ENCODE assay signal across 10 cellular contexts in the genomic region with DNA sequence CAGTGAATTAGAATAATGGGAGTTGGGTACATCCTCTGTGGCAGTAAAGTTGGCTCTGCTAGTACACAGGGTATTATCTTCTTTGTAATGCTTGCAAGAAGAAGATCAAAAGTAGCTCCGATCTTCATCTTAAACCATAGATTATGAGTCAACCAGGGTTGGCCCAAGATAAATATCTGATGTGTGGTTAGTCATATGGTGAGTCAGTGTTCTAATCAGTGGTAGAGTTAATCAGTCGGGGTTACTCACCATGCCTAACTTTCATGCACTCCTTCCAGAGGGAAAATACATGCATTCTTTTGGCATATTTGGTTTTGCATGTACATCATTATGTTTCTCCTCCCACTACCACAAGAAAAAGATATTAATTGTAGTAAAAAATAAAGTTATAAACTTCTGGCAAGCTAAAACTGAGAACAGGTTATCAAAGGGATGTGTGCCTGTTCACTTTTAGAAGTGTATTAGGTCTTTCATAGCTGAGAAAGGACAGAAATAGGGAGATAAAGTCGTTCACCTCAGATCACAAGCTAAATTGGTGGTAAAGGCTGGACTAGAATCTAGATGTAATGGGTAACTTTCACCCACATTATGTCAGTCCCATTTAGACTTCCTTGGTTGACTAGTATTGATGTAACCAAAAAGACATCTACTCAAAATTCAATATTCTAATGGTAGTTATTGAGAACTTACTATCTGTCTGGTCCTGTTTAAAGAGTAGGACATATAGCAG.
A peak's percentile ranks its signal among the peaks of the same experiment; 100 is the strongest.
DNase-seq lines count a peak whose midpoint lies in the region; FAIRE-seq and TF ChIP-seq lines count a peak whose summit lies in the region.
"Had no signal": no experiment of that assay in that cellular context is flagged by ENCODE, and none has a peak within 500 bp of the region (broad histone marks: within the 10 kb centered on the region; RNA-seq: fewer than 3 reads in every experiment).

No MANE protein-coding gene starts in this region.

- peak; percentile 69 for DNase-seq in A673 (ENCODE audit: low spot score)
- DNase-seq in SW480 (ENCODE audit: low spot score) = peak; percentile 93
- peak; percentile 90 for DNase-seq in keratinocyte (ENCODE audit: low read depth, low spot score)
- DNase-seq in neural progenitor cell (ENCODE audit: low spot score) = no peak
- DNase-seq in CD8-positive, alpha-beta memory T cell = no peak
- no peak for DNase-seq in testis
- DNase-seq in NCI-H1694 (lab: John Stamatoyannopoulos, UW) = no peak

- H3K27ac ChIP-seq in A673 (ENCODE audit: low read depth, low read length, poor library complexity, severe bottlenecking) (no peak overlapping the region), HEK293 (ENCODE audit: extremely low read depth, low read depth, low read length) (no peak overlapping the region), keratinocyte (ENCODE audit: control insufficient read depth, insufficient read depth, low read length) (peak overlapping the region; percentile 89), neural progenitor cell (no peak overlapping the region), testis (no peak overlapping the region)
- H3K27ac ChIP-seq in CD8-positive, alpha-beta memory T cell (ENCODE audit: low read depth, low read length) = no peak overlapping the region
- H3K27ac ChIP-seq: KMS-11 had no signal

- CTCF ChIA-PET in A673 (lab: Charles Lee) (interaction anchor here (0.7 kb wide), 1 partner anchor 100 kb away, joined by 3 read pairs; no protein-coding TSS in a partner anchor), HEK293 (lab: Yijun Ruan, JAX) (interaction anchor here (0.6 kb wide), 2 partner anchors 216 to 225 kb away, joined by 3 read pairs; no protein-coding TSS in a partner anchor)
- CTCF ChIA-PET in CD8-positive, alpha-beta memory T cell (lab: Charles Lee) = no interaction called here

- H4K20me1 ChIP-seq in keratinocyte (ENCODE audit: control insufficient read depth, extremely low read depth, insufficient read depth, low read length) = no peaks in the 10 kb centered on the region
- H4K20me1 ChIP-seq in neural progenitor cell (ENCODE audit: low read depth) = no peaks in the 10 kb centered on the region

- dilution Hi-C loops in keratinocyte (cut with MboI; ENCODE audit: extremely low pct_ligation_motif_present, low sequenced_read_pairs) = no loop called here

- intact Hi-C loops in A673 (cut with micrococcal nuclease; ENCODE audit: unreplicated experiment) (loop anchor here (10.0 kb wide), 1 partner anchor 230 kb away; no protein-coding TSS in a partner anchor), testis (cut with DNase I; ENCODE audit: low total_unique reads) (no loop called here)

- no peaks in the 10 kb centered on the region for H3K9me3 Mint-ChIP-seq in neural progenitor cell
- peaks cover 0 to 6% (median 0%) of the 10 kb centered on the region in 5 donors for H3K9me3 Mint-ChIP-seq in CD8-positive, alpha-beta memory T cell
- H3K9me3 Mint-ChIP-seq: T-helper 1 cell treated with Interleukin-12 subunit alpha and Interleukin-12 subunit beta and Interleukin-4 antibody, amounts not matched to agents 30 μg/mL and 1 μg/mL, for 36 hours had no signal

- POLR2A ChIA-PET in A673 (lab: Charles Lee; ENCODE audit: low non-redundant PET) = no interaction called here
- POLR2A ChIA-PET in HEK293 (lab: Yijun Ruan, JAX) = interaction anchor here (1.0 kb wide), 1 partner anchor 684 kb away, joined by 3 read pairs; a partner anchor contains a TSS
- POLR2A ChIA-PET in CD8-positive, alpha-beta memory T cell (lab: Charles Lee) = no interaction called here

- no peaks in the 10 kb centered on the region for H3K9me1 ChIP-seq in keratinocyte (ENCODE audit: control insufficient read depth, extremely low read depth, insufficient read depth, low read length)

- H3K27me3 ChIP-seq in A673 (replicated peaks; ENCODE audit: insufficient read depth, low read depth, low read length, poor library complexity) (no peaks in the 10 kb centered on the region), keratinocyte (ENCODE audit: control insufficient read depth, extremely low read depth, insufficient read depth, low read length) (no peaks in the 10 kb centered on the region), neural progenitor cell (no peaks in the 10 kb centered on the region), testis (no peaks in the 10 kb centered on the region)
- H3K27me3 ChIP-seq in CD8-positive, alpha-beta memory T cell (ENCODE audit: insufficient read depth, low read length, poor library complexity, severe bottlenecking) = no peaks in the 10 kb centered on the region

- FAIRE-seq in keratinocyte (lab: Jason Lieb, UNC) = peak; percentile 93

- WGBS in testis, 2 donors = 72 to 79% methylated on average over 3 of the region's 3 CpGs

- no peaks in the 10 kb centered on the region for H3K36me3 Mint-ChIP-seq in neural progenitor cell
- no peaks in the 10 kb centered on the region for H3K36me3 Mint-ChIP-seq in CD8-positive, alpha-beta memory T cell

- no peak overlapping the region for H3K27ac Mint-ChIP-seq in neural progenitor cell
- H3K27ac Mint-ChIP-seq in CD8-positive, alpha-beta memory T cell = no peak overlapping the region
- H3K27ac Mint-ChIP-seq: T-helper 1 cell treated with Interleukin-12 subunit alpha and Interleukin-12 subunit beta and Interleukin-4 antibody, amounts not matched to agents 30 μg/mL and 1 μg/mL, for 36 hours had no signal

- H3K9me3 ChIP-seq in A673 (ENCODE audit: low read depth, low read length, poor library complexity, severe bottlenecking) (no peaks in the 10 kb centered on the region), HEK293 (ENCODE audit: control insufficient read depth, insufficient read depth, low read depth, low read length) (no peaks in the 10 kb centered on the region), keratinocyte (ENCODE audit: control insufficient read depth, low read depth, low read length) (no peaks in the 10 kb centered on the region), neural progenitor cell (ENCODE audit: low read depth) (no peaks in the 10 kb centered on the region), testis (no peaks in the 10 kb centered on the region)
- H3K9me3 ChIP-seq in CD8-positive, alpha-beta memory T cell (ENCODE audit: low read length) = no peaks in the 10 kb centered on the region

- no peaks in the 10 kb centered on the region for H3K79me2 ChIP-seq in keratinocyte (ENCODE audit: control insufficient read depth, insufficient read depth, low read length)
- H3K79me2 ChIP-seq in neural progenitor cell (ENCODE audit: low read depth) = no peaks in the 10 kb centered on the region

- peak overlapping the region; percentile 48 for H2AFZ ChIP-seq in keratinocyte (ENCODE audit: control insufficient read depth, low read length)
- no peak overlapping the region for H2AFZ ChIP-seq in neural progenitor cell (replicated peaks)

- no peak overlapping the region for H3K4me3 Mint-ChIP-seq in neural progenitor cell
- H3K4me3 Mint-ChIP-seq in CD8-positive, alpha-beta memory T cell = no peak overlapping the region
- H3K4me3 Mint-ChIP-seq: T-helper 1 cell treated with Interleukin-12 subunit alpha and Interleukin-12 subunit beta and Interleukin-4 antibody, amounts not matched to agents 30 μg/mL and 1 μg/mL, for 36 hours had no signal

- H3K9ac ChIP-seq in keratinocyte (ENCODE audit: control insufficient read depth, extremely low read depth, insufficient read depth, low read length) = peak overlapping the region; percentile 46
- H3K9ac ChIP-seq in neural progenitor cell = no peak overlapping the region
- H3K9ac ChIP-seq: KMS-11 had no signal

- TF ChIP-seq CTCF in A673 (conservative IDR thresholded peaks at IDR 0.05; ENCODE audit: low read depth, low read length) (no peak), HEK293 (tag by site-specific recombination; IDR thresholded peaks at IDR 0.05) (no peak), keratinocyte (optimal IDR thresholded peaks at IDR 0.05 in 1 of 3, IDR thresholded peaks at IDR 0.05 in 1 of 3, conservative IDR thresholded peaks at IDR 0.05 in 1 of 3; ENCODE audit: extremely low read depth in 1 of 3, insufficient read depth in 2 of 3, low read length in 3 of 3) (no peak), neural progenitor cell (IDR thresholded peaks at IDR 0.05) (no peak), testis (IDR thresholded peaks at IDR 0.05) (no peak)

- H3K36me3 ChIP-seq in A673 (ENCODE audit: insufficient read depth, low read length, poor library complexity, severe bottlenecking) (no peaks in the 10 kb centered on the region), HEK293 (ENCODE audit: control insufficient read depth in 2 of 2, insufficient read depth in 1 of 2, low read length in 2 of 2) (no peaks in the 10 kb centered on the region), keratinocyte (ENCODE audit: control insufficient read depth in 2 of 2, extremely low read depth in 1 of 2, insufficient read depth in 2 of 2, low read length in 2 of 2) (no peaks in the 10 kb centered on the region), neural progenitor cell (no peaks in the 10 kb centered on the region), testis (ENCODE audit: low read depth, missing control alignments) (no peaks in the 10 kb centered on the region)
- H3K36me3 ChIP-seq in CD8-positive, alpha-beta memory T cell (ENCODE audit: insufficient read depth, low read length) = no peaks in the 10 kb centered on the region

- H3K4me3 ChIP-seq in A673 (ENCODE audit: low read depth, low read length, poor library complexity, severe bottlenecking) (no peak overlapping the region), HEK293 (ENCODE audit: low read depth, low read length) (no peak overlapping the region), keratinocyte (ENCODE audit: control insufficient read depth in 2 of 3, extremely low read depth in 1 of 3, insufficient read depth in 2 of 3, low read depth in 1 of 3, low read length in 3 of 3) (no peak overlapping the region), neural progenitor cell (no peak overlapping the region), testis (no peak overlapping the region)
- H3K4me3 ChIP-seq in CD8-positive, alpha-beta memory T cell (ENCODE audit: low read length) = no peak overlapping the region

- peaks cover 16% of the 10 kb centered on the region for H3K4me1 Mint-ChIP-seq in neural progenitor cell
- no peaks in the 10 kb centered on the region for H3K4me1 Mint-ChIP-seq in CD8-positive, alpha-beta memory T cell

- H3F3A ChIP-seq in neural progenitor cell (ENCODE audit: low read depth) = no peaks in the 10 kb centered on the region

- H3K4me2 ChIP-seq in keratinocyte (ENCODE audit: control insufficient read depth, extremely low read depth, insufficient read depth, low read depth, low read length) (peak overlapping the region; percentile 67), neural progenitor cell (no peak overlapping the region)
- H3K4me2 ChIP-seq: KMS-11 had no signal

- BruUV-seq in A673 (replicated peaks; lab: Mats Ljungman, UMichigan) = no TSS peak

- no peak for TF ChIP-seq POLR2A in testis (IDR thresholded peaks at IDR 0.05)

- peaks cover 49% of the 10 kb centered on the region for H3K4me1 ChIP-seq in A673 (ENCODE audit: insufficient read depth, low read length, poor library complexity, severe bottlenecking)
- peaks cover 2% of the 10 kb centered on the region; the same call in 1 of the 2 replicates for H3K4me1 ChIP-seq in HEK293 (ENCODE audit: control insufficient read depth, insufficient read depth, low read length)
- H3K4me1 ChIP-seq in keratinocyte (ENCODE audit: control insufficient read depth, extremely low read depth, insufficient read depth, low read length) = peaks cover 49% of the 10 kb centered on the region
- peaks cover 11% of the 10 kb centered on the region for H3K4me1 ChIP-seq in neural progenitor cell
- no peaks in the 10 kb centered on the region for H3K4me1 ChIP-seq in CD8-positive, alpha-beta memory T cell (ENCODE audit: insufficient read depth, low read length)
- H3K4me1 ChIP-seq in testis = no peaks in the 10 kb centered on the region

- H3K27me3 Mint-ChIP-seq in neural progenitor cell (ENCODE audit: insufficient read depth, low read depth) = no peaks in the 10 kb centered on the region
- no peaks in the 10 kb centered on the region for H3K27me3 Mint-ChIP-seq in CD8-positive, alpha-beta memory T cell

Comparison
In these comparisons a context has a peak if more than half of its experiments do, and no peak if none do; other contexts are left out.
1. DNase-seq: peak in A673 (single experiment), SW480 (single experiment) and keratinocyte (single experiment); none in neural progenitor cell (single experiment), CD8-positive, alpha-beta memory T cell (0 of 5), testis (single experiment) and NCI-H1694 (single experiment).